In the genomic region with DNA sequence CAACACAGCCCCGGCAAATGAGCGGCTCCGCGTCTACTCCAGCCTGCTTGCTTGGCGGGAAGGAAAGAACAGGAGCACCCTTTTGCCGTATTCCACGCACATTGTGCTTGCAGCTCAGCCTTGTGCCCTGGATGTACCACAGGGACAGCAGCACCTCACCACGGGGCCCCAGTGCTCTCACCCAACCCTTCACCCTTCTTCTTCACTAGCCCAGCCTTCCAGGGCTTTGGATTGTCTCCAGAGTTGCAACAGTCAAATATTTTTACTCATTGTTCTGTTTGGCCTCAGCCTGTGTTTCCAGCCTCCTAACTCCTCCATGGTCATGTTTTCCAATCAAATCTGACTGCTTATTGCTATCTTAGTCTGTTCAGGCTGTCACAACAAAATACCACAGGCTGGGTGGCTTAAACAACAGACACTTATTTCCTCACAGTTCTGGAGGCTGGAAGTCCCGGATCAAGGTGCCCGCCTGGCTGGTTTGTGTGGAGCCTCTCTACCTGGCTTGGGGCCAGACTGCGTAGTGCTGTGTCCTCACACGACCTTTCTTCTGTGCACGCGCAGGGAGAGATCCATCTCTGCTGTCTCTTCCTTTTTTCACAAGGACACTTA, we compare ENCODE assay signal across 9 cellular contexts.
A peak's percentile ranks its signal among the peaks of the same experiment; 100 is the strongest.
DNase-seq lines count a peak whose midpoint lies in the region; ATAC-seq and TF ChIP-seq lines count a peak whose summit lies in the region.
"Had no signal": no experiment of that assay in that cellular context is flagged by ENCODE, and none has a peak within 500 bp of the region (broad histone marks: within the 10 kb centered on the region; RNA-seq: fewer than 3 reads in every experiment).

No MANE protein-coding gene starts in this region.

- ATAC-seq in GM19467 (IDR thresholded peaks at IDR 0.05; ENCODE audit: unreplicated experiment), result no peak

- in situ Hi-C loops in G401 (cut with HindIII; ENCODE audit: low sequenced_read_pairs), result no loop called here

- H3K27me3 ChIP-seq in esophagus (ENCODE audit: control insufficient read depth in 1 of 2, insufficient read depth in 2 of 2, low read length in 2 of 2) (no peaks in the 10 kb centered on the region), parathyroid adenoma (ENCODE audit: control insufficient read depth, insufficient read depth, low read length) (no peaks in the 10 kb centered on the region)

- no peak overlapping the region for H3K9ac ChIP-seq in parathyroid adenoma

- no peaks in the 10 kb centered on the region for H3K79me2 ChIP-seq in parathyroid adenoma

- H3K4me2 ChIP-seq in parathyroid adenoma (ENCODE audit: low read length), result no peak overlapping the region

- H2AFZ ChIP-seq in parathyroid adenoma, result peak overlapping the region; percentile 46

- H3K27ac ChIP-seq in esophagus (ENCODE audit: low read depth in 2 of 2, low read length in 1 of 2) (peak overlapping the region; percentile 19 to 57), parathyroid adenoma (no peak overlapping the region)

- no peaks in the 10 kb centered on the region for H3K36me3 ChIP-seq in esophagus (ENCODE audit: control insufficient read depth in 2 of 2, insufficient read depth in 2 of 2, low read length in 1 of 2)
- no peaks in the 10 kb centered on the region for H3K36me3 ChIP-seq in parathyroid adenoma (ENCODE audit: control insufficient read depth, insufficient read depth, low read length)

- H3K4me3 ChIP-seq in esophagus (ENCODE audit: low read depth in 1 of 2, low read length in 2 of 2) (no peak overlapping the region), parathyroid adenoma (ENCODE audit: low read depth, low read length) (no peak overlapping the region)
- H3K4me3 ChIP-seq: skin epidermis had no signal

- TF ChIP-seq CTCF in parathyroid adenoma (IDR thresholded peaks at IDR 0.05), result no peak

- DNase-seq in G401 (ENCODE audit: low spot score) (peak; percentile 79), NCI-H526 (lab: John Stamatoyannopoulos, UW) (peak; percentile 71 to 85), NAMALWA (ENCODE audit: low spot score) (no peak)
- DNase-seq in stimulated activated CD4-positive, alpha-beta T cell treated with anti-CD3 and anti-CD28 coated beads, Interleukin-4, amount 100 ng/mL, for 4 hours, result no peak
- DNase-seq in NK-92 treated with Interleukin-12 subunit alpha and Interleukin-12 subunit beta, amount 100 ng/mL, for 24 hours (lab: John Stamatoyannopoulos, UW), result no peak

- 51 to 59% methylated on average over 14 of the region's 14 CpGs for WGBS in esophagus, 2 donors

- H3K9me3 ChIP-seq in esophagus (ENCODE audit: control insufficient read depth in 2 of 2, insufficient read depth in 1 of 2, low read depth in 1 of 2, low read length in 1 of 2), result no peaks in the 10 kb centered on the region
- H3K9me3 ChIP-seq in parathyroid adenoma (ENCODE audit: control insufficient read depth, low read length), result no peaks in the 10 kb centered on the region

- H3K4me1 ChIP-seq in esophagus (ENCODE audit: control insufficient read depth in 2 of 2, insufficient read depth in 2 of 2, low read length in 1 of 2) (peaks cover 4 to 11% of the 10 kb centered on the region in 2 donors), parathyroid adenoma (no peaks in the 10 kb centered on the region)

Comparison
In these comparisons a context has a peak if more than half of its experiments do, and no peak if none do; other contexts are left out.
1. DNase-seq: peak in G401 (single experiment) and NCI-H526 (2 of 2); none in stimulated activated CD4-positive, alpha-beta T cell treated with anti-CD3 and anti-CD28 coated beads, Interleukin-4, amount 100 ng/mL, for 4 hours (0 of 2), NAMALWA (single experiment) and NK-92 treated with Interleukin-12 subunit alpha and Interleukin-12 subunit beta, amount 100 ng/mL, for 24 hours (single experiment).